12 cellular contexts compared by ENCODE assay signal in genomic region chr12:94488449-94488848, GRCh38. TPM values are rescaled to one million over a fixed set of nuclear protein-coding genes. Genes with fewer than 3 reads are reported as not detected.
DNase-seq lines count a peak whose midpoint lies in the region; ATAC-seq and TF ChIP-seq lines count a peak whose summit lies in the region.
"Had no signal": no experiment of that assay in that cellular context is flagged by ENCODE, and none has a peak within 500 bp of the region (broad histone marks: within the 10 kb centered on the region; RNA-seq: fewer than 3 reads in every experiment).

No MANE protein-coding gene starts in this region.

- H3K27me3 ChIP-seq in body of pancreas = no peaks in the 10 kb centered on the region

- no peak overlapping the region for H3K4me3 Mint-ChIP-seq in T-helper 17 cell
- no peak overlapping the region for H3K4me3 Mint-ChIP-seq in CD14-positive monocyte
- H3K4me3 Mint-ChIP-seq: activated CD4-positive, alpha-beta T cell treated with anti-CD3 and anti-CD28 coated beads for 36 hours had no signal

- H3K4me1 Mint-ChIP-seq in T-helper 17 cell = peaks cover 2% of the 10 kb centered on the region
- H3K4me1 Mint-ChIP-seq in CD14-positive monocyte = peaks cover 4% of the 10 kb centered on the region
- H3K4me1 Mint-ChIP-seq: activated CD4-positive, alpha-beta T cell treated with anti-CD3 and anti-CD28 coated beads for 36 hours had no signal

- no peak for TF ChIP-seq POLR2A in body of pancreas (IDR thresholded peaks at IDR 0.05)

- WGBS in body of pancreas, 2 donors = 24 to 27% methylated on average over 2 of the region's 2 CpGs

- H3K27me3 Mint-ChIP-seq in T-helper 17 cell (peaks cover 6% of the 10 kb centered on the region), CD14-positive monocyte (ENCODE audit: low read depth in 3 of 3) (no peaks in the 10 kb centered on the region)

- no peak for TF ChIP-seq CTCF in body of pancreas (IDR thresholded peaks at IDR 0.05)
- TF ChIP-seq CTCF in CD14-positive monocyte (IDR thresholded peaks at IDR 0.05) = no peak

- peaks cover 0 to 3% (median 0%) of the 10 kb centered on the region in 7 donors for H3K9me3 Mint-ChIP-seq in CD14-positive monocyte

- ATAC-seq in GM18502 (IDR thresholded peaks at IDR 0.05; ENCODE audit: poor library complexity, unreplicated experiment) (peak; percentile 98), GM21390 (IDR thresholded peaks at IDR 0.05; ENCODE audit: unreplicated experiment) (peak; percentile 98), HG03159 (IDR thresholded peaks at IDR 0.05; ENCODE audit: unreplicated experiment) (peak; percentile 99), T-helper 17 cell (no peak), body of pancreas (no peak)
- ATAC-seq: activated CD4-positive, alpha-beta T cell treated with anti-CD3 and anti-CD28 coated beads for 36 hours; foreskin keratinocyte had no signal

- intact Hi-C loops in body of pancreas (cut with DNase I) = no loop called here
- intact Hi-C loops in CD14-positive monocyte (cut with micrococcal nuclease) = no loop called here

- H3K9me3 ChIP-seq in T-helper 17 cell (ENCODE audit: control insufficient read depth, low read length, poor library complexity, severe bottlenecking) (no peaks in the 10 kb centered on the region), body of pancreas (no peaks in the 10 kb centered on the region)

- DNase-seq in T-helper 17 cell (no peak), cerebellum (ENCODE audit: low spot score) (no peak), body of pancreas (no peak), NK-92 (lab: John Stamatoyannopoulos, UW; ENCODE audit: unreplicated experiment) (no peak), CD14-positive monocyte (ENCODE audit: low spot score) (no peak)
- DNase-seq: activated CD4-positive, alpha-beta T cell treated with anti-CD3 and anti-CD28 coated beads for 36 hours; aorta; foreskin keratinocyte; NCI-H446 had no signal

- no peak overlapping the region for H3K4me3 ChIP-seq in body of pancreas

- no peaks in the 10 kb centered on the region for H3K4me1 ChIP-seq in body of pancreas
- H3K4me1 ChIP-seq: foreskin keratinocyte had no signal

- H3K27ac Mint-ChIP-seq in T-helper 17 cell (peak overlapping the region; percentile 21), CD14-positive monocyte (no peak overlapping the region)
- H3K27ac Mint-ChIP-seq: activated CD4-positive, alpha-beta T cell treated with anti-CD3 and anti-CD28 coated beads for 36 hours had no signal

- H3K36me3 ChIP-seq in body of pancreas (replicated peaks in 1 of 2; ENCODE audit: insufficient read depth in 1 of 2, low read depth in 2 of 2) = no peaks in the 10 kb centered on the region

- H3K27ac ChIP-seq in body of pancreas = no peak overlapping the region
- H3K27ac ChIP-seq: foreskin keratinocyte had no signal

- H3K36me3 Mint-ChIP-seq in T-helper 17 cell (ENCODE audit: low read depth) = no peaks in the 10 kb centered on the region
- H3K36me3 Mint-ChIP-seq in CD14-positive monocyte = no peaks in the 10 kb centered on the region

RNA-seq across cellular contexts. Expression of gene CEP83, which starts 28.8 kb away (rescaled TPM):
- total RNA-seq in T-helper 17 cell (10 to 100 TPM; 19.1 to 19.7 TPM), cerebellum (26.7 TPM), body of pancreas (10 to 100 TPM; 41.8 to 48.1 TPM)
- 1 to 10 TPM in 1 of 2 donors, under 1 TPM in 1; 0.73 to 1.0 TPM for polyA plus RNA-seq in CD14-positive monocyte

Comparison
In these comparisons a context has a peak if more than half of its experiments do, and no peak if none do; other contexts are left out.
1. ATAC-seq: peak in GM18502 (single experiment), GM21390 (single experiment) and HG03159 (single experiment); none in T-helper 17 cell (single experiment) and body of pancreas (single experiment).